ENCODE assay signal across 22 cellular contexts in the genomic region with DNA sequence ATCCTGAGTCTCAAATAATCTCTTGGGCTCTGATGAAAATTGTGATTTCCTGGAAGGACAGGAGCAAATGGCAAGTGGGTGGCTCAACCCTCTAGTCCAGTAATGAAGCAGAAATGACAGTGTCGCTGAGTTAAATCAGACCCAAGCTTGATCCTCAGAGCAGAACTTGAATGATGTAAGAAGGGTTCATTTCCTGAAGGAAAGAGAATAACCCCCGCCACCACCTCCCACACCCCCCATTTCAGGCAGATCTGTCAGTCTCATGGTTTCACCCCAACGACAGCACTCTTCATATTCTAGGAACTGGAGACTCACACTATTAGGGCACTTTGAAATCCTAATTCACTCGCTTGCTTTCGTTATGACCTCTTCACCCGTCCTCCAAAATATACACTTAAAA. TPM values are rescaled to one million over a fixed set of nuclear protein-coding genes. Genes with fewer than 3 reads are reported as not detected.
DNase-seq lines count a peak whose midpoint lies in the region; ATAC-seq, FAIRE-seq and TF ChIP-seq lines count a peak whose summit lies in the region.
"Had no signal": no experiment of that assay in that cellular context is flagged by ENCODE, and none has a peak within 500 bp of the region (broad histone marks: within the 10 kb centered on the region; RNA-seq: fewer than 3 reads in every experiment).

No MANE protein-coding gene starts in this region.

- POLR2A ChIA-PET in MCF 10A (lab: Yijun Ruan, JAX) (no interaction called here), GM12878 (lab: Charles Lee) (no interaction called here)

- CTCF ChIA-PET in mammary epithelial cell (lab: Charles Lee; ENCODE audit: low non-redundant PET) (no interaction called here), MCF 10A (lab: Yijun Ruan, JAX) (interaction anchor here (1.2 kb wide), 1 partner anchor 23 kb away, joined by 3 read pairs; no protein-coding TSS in a partner anchor), GM12878 (lab: Yijun Ruan, JAX) (no interaction called here)

- no peaks in the 10 kb centered on the region for H4K20me1 ChIP-seq in mammary epithelial cell (ENCODE audit: insufficient read depth, low read length)
- H4K20me1 ChIP-seq in GM12878 (ENCODE audit: control insufficient read depth, insufficient read depth): no peaks in the 10 kb centered on the region

- SMC1A ChIA-PET in GM12878 (lab: Charles Lee; ENCODE audit: uncharacterized antibody, unreplicated experiment): interaction anchor here (0.7 kb wide), 1 partner anchor 14 kb away, joined by 3 read pairs; no protein-coding TSS in a partner anchor

- H3K4me3 ChIP-seq in mammary epithelial cell (replicated peaks in 1 of 3; ENCODE audit: insufficient read depth in 1 of 3, low read depth in 2 of 3, low read length in 3 of 3): no peak overlapping the region
- no peak overlapping the region for H3K4me3 ChIP-seq in GM12878
- H3K4me3 ChIP-seq in right atrium auricular region: no peak overlapping the region
- H3K4me3 ChIP-seq in testis: no peak overlapping the region

- H3K9me3 ChIP-seq in mammary epithelial cell (replicated peaks; ENCODE audit: insufficient read depth, low read length): no peaks in the 10 kb centered on the region
- H3K9me3 ChIP-seq in GM12878 (replicated peaks; ENCODE audit: control insufficient read depth, insufficient read depth, low read length): no peaks in the 10 kb centered on the region
- no peaks in the 10 kb centered on the region for H3K9me3 ChIP-seq in right atrium auricular region
- no peaks in the 10 kb centered on the region for H3K9me3 ChIP-seq in testis

- H3K9me3 Mint-ChIP-seq in MCF 10A (ENCODE audit: unreplicated experiment): no peaks in the 10 kb centered on the region
- H3K9me3 Mint-ChIP-seq in stimulated activated effector memory CD8-positive, alpha-beta T cell treated with anti-CD3 and anti-CD28 coated beads, Interleukin-12 subunit alpha, Interleukin-12 subunit beta, amount 100 ng/mL, for 72 hours: no peaks in the 10 kb centered on the region
- H3K9me3 Mint-ChIP-seq: CD8-positive, alpha-beta memory T cell; H9; HFFc6 had no signal

- no peak for FAIRE-seq in GM12878 (lab: Jason Lieb, UNC)

- TF ChIP-seq CTCF in mammary epithelial cell (conservative IDR thresholded peaks at IDR 0.05 in 1 of 2, IDR thresholded peaks at IDR 0.05 in 1 of 2; ENCODE audit: extremely low read depth in 1 of 2, insufficient read depth in 1 of 2, low read depth in 1 of 2, low read length in 2 of 2) (no peak), MCF 10A (IDR thresholded peaks at IDR 0.05; ENCODE audit: unreplicated experiment) (no peak), GM12878 (IDR thresholded peaks at IDR 0.05 in 2 of 3, conservative IDR thresholded peaks at IDR 0.05 in 1 of 3; ENCODE audit: control insufficient read depth in 2 of 3, extremely low read depth in 1 of 3, insufficient read depth in 1 of 3, low read depth in 3 of 3, low read length in 3 of 3) (no peak), right atrium auricular region (IDR thresholded peaks at IDR 0.05) (no peak), testis (IDR thresholded peaks at IDR 0.05) (no peak)

- H3K27me3 ChIP-seq in mammary epithelial cell (ENCODE audit: insufficient read depth, low read length) (no peaks in the 10 kb centered on the region), GM12878 (replicated peaks in 1 of 2; ENCODE audit: control insufficient read depth in 2 of 2, insufficient read depth in 2 of 2, low read length in 1 of 2) (no peaks in the 10 kb centered on the region), right atrium auricular region (no peaks in the 10 kb centered on the region), testis (no peaks in the 10 kb centered on the region)

- H3K36me3 ChIP-seq in mammary epithelial cell (ENCODE audit: insufficient read depth, low read length) (peaks cover 1% of the 10 kb centered on the region), GM12878 (ENCODE audit: control insufficient read depth in 2 of 2, insufficient read depth in 2 of 2, low read length in 1 of 2) (no peaks in the 10 kb centered on the region), right atrium auricular region (peaks cover 7% of the 10 kb centered on the region), testis (ENCODE audit: low read depth, missing control alignments) (no peaks in the 10 kb centered on the region)

- dilution Hi-C loops in mammary epithelial cell (cut with HindIII; ENCODE audit: low sequenced_read_pairs): loop anchor here (5.0 kb wide), 2 partner anchors 50 to 65 kb away; partner anchors contain the start of gene ASXL2

- no peaks in the 10 kb centered on the region for H3K4me1 Mint-ChIP-seq in MCF 10A (ENCODE audit: insufficient read depth, unreplicated experiment)
- H3K4me1 Mint-ChIP-seq in stimulated activated effector memory CD8-positive, alpha-beta T cell treated with anti-CD3 and anti-CD28 coated beads, Interleukin-12 subunit alpha, Interleukin-12 subunit beta, amount 100 ng/mL, for 72 hours: peaks cover 31% of the 10 kb centered on the region
- H3K4me1 Mint-ChIP-seq: CD8-positive, alpha-beta memory T cell had no signal

- no peaks in the 10 kb centered on the region for H3K36me3 Mint-ChIP-seq in MCF 10A (ENCODE audit: insufficient read depth, unreplicated experiment)
- no peaks in the 10 kb centered on the region for H3K36me3 Mint-ChIP-seq in stimulated activated effector memory CD8-positive, alpha-beta T cell treated with anti-CD3 and anti-CD28 coated beads, Interleukin-12 subunit alpha, Interleukin-12 subunit beta, amount 100 ng/mL, for 72 hours

- H3K79me2 ChIP-seq in mammary epithelial cell (ENCODE audit: insufficient read depth, low read length) (no peaks in the 10 kb centered on the region), GM12878 (ENCODE audit: control insufficient read depth, insufficient read depth, low read length) (no peaks in the 10 kb centered on the region)

- in situ Hi-C loops in mammary epithelial cell (cut with MboI; ENCODE audit: low sequenced_read_pairs in 2 of 2) (no loop called here), GM12878 (cut with MboI) (no loop called here)

- intact Hi-C loops in mammary epithelial cell (cut with micrococcal nuclease) (no loop called here), MCF 10A (cut with micrococcal nuclease) (no loop called here), GM12878 (cut with micrococcal nuclease; ENCODE audit: unreplicated experiment) (no loop called here), testis (cut with DNase I; ENCODE audit: low total_unique reads) (no loop called here)

- ATAC-seq in GM12878: no peak
- ATAC-seq in stimulated activated effector memory CD8-positive, alpha-beta T cell treated with anti-CD3 and anti-CD28 coated beads, Interleukin-12 subunit alpha, Interleukin-12 subunit beta, amount 100 ng/mL, for 72 hours: peak; percentile 87

- no peak for TF ChIP-seq EP300 in GM12878 (IDR thresholded peaks at IDR 0.05; ENCODE audit: borderline replicate concordance in 1 of 2, control insufficient read depth in 1 of 2, low read depth in 2 of 2, low read length in 2 of 2)

- H3K27ac ChIP-seq in mammary epithelial cell (ENCODE audit: insufficient read depth, low read depth, low read length) (no peak overlapping the region), GM12878 (ENCODE audit: control insufficient read depth, insufficient read depth) (no peak overlapping the region), right atrium auricular region (no peak overlapping the region), testis (no peak overlapping the region)
- H3K27ac ChIP-seq: C4-2B had no signal

- TF ChIP-seq POLR2A in GM12878 (IDR thresholded peaks at IDR 0.05; ENCODE audit: low read depth, low read length): no peak
- no peak for TF ChIP-seq POLR2A in testis (IDR thresholded peaks at IDR 0.05)

- H3K9ac ChIP-seq in mammary epithelial cell (ENCODE audit: insufficient read depth, low read length) (no peak overlapping the region), GM12878 (ENCODE audit: control insufficient read depth, insufficient read depth, low read length) (no peak overlapping the region)

- no peak overlapping the region for H3K4me3 Mint-ChIP-seq in MCF 10A (ENCODE audit: unreplicated experiment)
- peak overlapping the region; percentile 16 for H3K4me3 Mint-ChIP-seq in stimulated activated effector memory CD8-positive, alpha-beta T cell treated with anti-CD3 and anti-CD28 coated beads, Interleukin-12 subunit alpha, Interleukin-12 subunit beta, amount 100 ng/mL, for 72 hours
- H3K4me3 Mint-ChIP-seq: H9, HFFc6 had no signal

- no peak for TF ChIP-seq RAD21 in GM12878 (IDR thresholded peaks at IDR 0.05; ENCODE audit: insufficient read depth, low read depth, low read length)

- BruUV-seq in mammary epithelial cell (replicated peaks; lab: Mats Ljungman, UMichigan): TSS peak; percentile 31
- BruUV-seq in MCF 10A (replicated peaks; lab: Mats Ljungman, UMichigan): no TSS peak
- no TSS peak for BruUV-seq in GM12878 (replicated peaks; lab: Mats Ljungman, UMichigan)

- peak; percentile 11 to 15 for DNase-seq in activated CD4-positive, alpha-beta T cell treated with anti-CD3 and anti-CD28 coated beads, Interleukin-2, amount 50 U/mL, for 48 hours
- DNase-seq in activated CD4-positive, alpha-beta T cell treated with anti-CD3 and anti-CD28 coated beads for 48 hours: no peak
- DNase-seq in mammary epithelial cell (no peak), MCF 10A (ENCODE audit: unreplicated experiment) (no peak), GM12878 (ENCODE audit: low read depth, low spot score) (no peak), right atrium auricular region (ENCODE audit: low spot score) (no peak), testis (no peak)
- DNase-seq in stimulated activated effector memory CD8-positive, alpha-beta T cell treated with anti-CD3 and anti-CD28 coated beads, Interleukin-12 subunit alpha, Interleukin-12 subunit beta, amount 100 ng/mL, for 72 hours (ENCODE audit: low spot score in 2 of 2): no peak
- DNase-seq: 8988T; AML-193; Calu3; CD8-positive, alpha-beta memory T cell; DMS153; H9; HFFc6; Karpas-422; NCI-H1694; NCI-H2081; NCI-H2171 treated with DMSO at 0.1 percent for 48 hours; NCI-H524 treated with DMSO at 0.1 percent for 48 hours; Right ventricle myocardium superior had no signal

- H3K27me3 Mint-ChIP-seq in MCF 10A (ENCODE audit: insufficient read depth, unreplicated experiment): no peaks in the 10 kb centered on the region

- H3K27ac Mint-ChIP-seq in MCF 10A (ENCODE audit: low read depth, unreplicated experiment): no peak overlapping the region
- H3K27ac Mint-ChIP-seq in stimulated activated effector memory CD8-positive, alpha-beta T cell treated with anti-CD3 and anti-CD28 coated beads, Interleukin-12 subunit alpha, Interleukin-12 subunit beta, amount 100 ng/mL, for 72 hours: peak overlapping the region; percentile 62
- H3K27ac Mint-ChIP-seq: HFFc6 had no signal

- H3K4me2 ChIP-seq in mammary epithelial cell (ENCODE audit: insufficient read depth, low read depth, low read length) (no peak overlapping the region), GM12878 (ENCODE audit: control insufficient read depth, insufficient read depth) (no peak overlapping the region; the same call in 1 of the 2 replicates)

- 97% methylated on average over 6 of the region's 6 CpGs for WGBS in mammary epithelial cell (ENCODE audit: low coverage, missing lambda C conversion rate)
- 3% methylated on average over 6 of the region's 6 CpGs for WGBS in GM12878 (ENCODE audit: insufficient coverage, insufficient replicate concordance, low lambda C conversion rate, missing lambda C conversion rate)
- 91 to 95% methylated on average over 6 of the region's 6 CpGs for WGBS in testis, 2 donors

- H3K4me1 ChIP-seq in mammary epithelial cell (ENCODE audit: insufficient read depth, low read length) (no peaks in the 10 kb centered on the region), GM12878 (ENCODE audit: control insufficient read depth, insufficient read depth, low read length) (peaks cover 8% of the 10 kb centered on the region), right atrium auricular region (no peaks in the 10 kb centered on the region), testis (no peaks in the 10 kb centered on the region)

- RAD21 ChIA-PET in GM12878 (lab: Charles Lee; ENCODE audit: unreplicated experiment): interaction anchor here (0.5 to 0.6 kb wide), 2 partner anchors 13 to 182 kb away, joined by 3 read pairs; no protein-coding TSS in a partner anchor

- no peak overlapping the region for H2AFZ ChIP-seq in mammary epithelial cell (ENCODE audit: low read depth, low read length)
- no peak overlapping the region for H2AFZ ChIP-seq in GM12878 (ENCODE audit: control insufficient read depth, low read depth, low read length)

RNA-seq across cellular contexts. Expression of gene ASXL2, which starts 49.1 kb away (rescaled TPM):
- total RNA-seq in mammary epithelial cell (10 to 100 TPM; 15.2 to 39.4 TPM), MCF 10A (2022) (34.0 and 35.3 TPM in 2 replicates), GM12878 (2014; rRNA removed) (6.2 and 6.5 TPM in 2 replicates), GM12878 (2014; rRNA removed; fragmentation: Illumina TruSeq; extraction: Trizol) (4.4 and 4.8 TPM in 2 replicates), GM12878 (2021) (17.7 TPM in 2 replicates), right atrium auricular region (10 to 100 TPM; 16.8 to 17.1 TPM), testis (10 to 100 TPM; 40.9 to 51.9 TPM)
- polyA plus RNA-seq in mammary epithelial cell (11.4 TPM), GM12878 (2011; rRNA removed) (10.6 and 11.3 TPM in 2 replicates), GM12878 (2014; fragmentation: Illumina TruSeq; extraction: Trizol) (9.9 TPM in 2 replicates), GM12878 (2014; fragmentation: Nextera tagmentation; extraction: Ambion mirVana) (1 to 10 TPM; 1.3 to 1.5 TPM), GM12878 (2014; rRNA removed) (5.3 and 6.7 TPM in 2 replicates), GM12878 (2016; fragmentation: Nextera tagmentation; extraction: Ambion mirVana) (1 to 10 TPM; 3.8 to 4.1 TPM), testis (ENCODE audit: insufficient read depth, low read depth, low replicate concordance) (43.3 TPM)
- 25.2 TPM for polyA minus RNA-seq in mammary epithelial cell
- 15.2 and 16.1 TPM in 2 replicates for total RNA-seq in GM12878 (2013; cell fraction: nucleolus; rRNA removed)
- polyA plus RNA-seq in GM12878 (2011; ENCODE audit: low read depth): 2.5 TPM
- polyA plus RNA-seq in GM12878 (2011; cell fraction: cytosol; rRNA removed): 6.4 and 7.2 TPM in 2 replicates
- polyA plus RNA-seq in GM12878 (2011; cell fraction: nucleus; rRNA removed): 7.5 and 8.1 TPM in 2 replicates
- polyA plus RNA-seq in GM12878 (2012): 3.8 and 5.3 TPM in 2 replicates
- 12.4 and 14.9 TPM in 2 replicates for polyA minus RNA-seq in GM12878 (2011; rRNA and poly(A)+ RNA removed)
- 6.5 TPM in 2 replicates for polyA minus RNA-seq in GM12878 (2011; cell fraction: cytosol; rRNA and poly(A)+ RNA removed)
- 6.3 and 8.6 TPM in 2 replicates for polyA minus RNA-seq in GM12878 (2011; cell fraction: nucleus; rRNA and poly(A)+ RNA removed)

RNA-seq across cellular contexts. Expression of gene KIF3C, which starts 54.9 kb away (rescaled TPM):
- total RNA-seq in mammary epithelial cell: 10 to 100 TPM; 30.7 to 35.3 TPM
- polyA plus RNA-seq in mammary epithelial cell: 9.1 TPM
- 30.3 TPM for polyA minus RNA-seq in mammary epithelial cell
- total RNA-seq in MCF 10A (2022): 0.91 and 2.0 TPM in 2 replicates
- total RNA-seq in GM12878 (2013; cell fraction: nucleolus; rRNA removed): 2.1 and 3.1 TPM in 2 replicates
- 0.28 and 0.54 TPM in 2 replicates for total RNA-seq in GM12878 (2014; rRNA removed)
- total RNA-seq in GM12878 (2014; rRNA removed; fragmentation: Illumina TruSeq; extraction: Trizol): 0.22 and 0.28 TPM in 2 replicates
- 0.62 and 0.88 TPM in 2 replicates for total RNA-seq in GM12878 (2021)
- polyA plus RNA-seq in GM12878 (2011; ENCODE audit: low read depth): 0.96 TPM
- 0.20 and 0.48 TPM in 2 replicates for polyA plus RNA-seq in GM12878 (2011; rRNA removed)
- 0.33 and 0.70 TPM in 2 replicates for polyA plus RNA-seq in GM12878 (2011; cell fraction: cytosol; rRNA removed)
- polyA plus RNA-seq in GM12878 (2011; cell fraction: nucleus; rRNA removed): 0.28 and 0.33 TPM in 2 replicates
- 0.73 and 0.94 TPM in 2 replicates for polyA plus RNA-seq in GM12878 (2012)
- 0.29 and 0.51 TPM in 2 replicates for polyA plus RNA-seq in GM12878 (2014; fragmentation: Illumina TruSeq; extraction: Trizol)
- polyA plus RNA-seq in GM12878 (2014; fragmentation: Nextera tagmentation; extraction: Ambion mirVana): under 1 TPM; 0.10 to 0.16 TPM
- polyA plus RNA-seq in GM12878 (2014; rRNA removed): 0.45 and 1.3 TPM in 2 replicates
- polyA plus RNA-seq in GM12878 (2016; fragmentation: Nextera tagmentation; extraction: Ambion mirVana): under 1 TPM; 0.56 to 0.63 TPM
- polyA minus RNA-seq in GM12878 (2011; rRNA and poly(A)+ RNA removed): 0.44 and 0.77 TPM in 2 replicates
- 0.21 and 0.40 TPM in 2 replicates for polyA minus RNA-seq in GM12878 (2011; cell fraction: cytosol; rRNA and poly(A)+ RNA removed)
- 0.60 and 1.3 TPM in 2 replicates for polyA minus RNA-seq in GM12878 (2011; cell fraction: nucleus; rRNA and poly(A)+ RNA removed)
- total RNA-seq in right atrium auricular region: 1 to 10 TPM; 3.3 to 3.5 TPM
- 1 to 10 TPM; 8.7 to 9.8 TPM for total RNA-seq in testis
- polyA plus RNA-seq in testis (ENCODE audit: insufficient read depth, low read depth, low replicate concordance): 7.1 TPM

Comparison
In these comparisons a context has a peak if more than half of its experiments do, and no peak if none do; other contexts are left out.
1. DNase-seq: peak in activated CD4-positive, alpha-beta T cell treated with anti-CD3 and anti-CD28 coated beads, Interleukin-2, amount 50 U/mL, for 48 hours (2 of 2); none in activated CD4-positive, alpha-beta T cell treated with anti-CD3 and anti-CD28 coated beads for 48 hours (single experiment), mammary epithelial cell (single experiment), MCF 10A (single experiment), GM12878 (single experiment), stimulated activated effector memory CD8-positive, alpha-beta T cell treated with anti-CD3 and anti-CD28 coated beads, Interleukin-12 subunit alpha, Interleukin-12 subunit beta, amount 100 ng/mL, for 72 hours (0 of 2), right atrium auricular region (single experiment) and testis (single experiment).